ENCODE assay signal across 10 cellular contexts in the genomic region with DNA sequence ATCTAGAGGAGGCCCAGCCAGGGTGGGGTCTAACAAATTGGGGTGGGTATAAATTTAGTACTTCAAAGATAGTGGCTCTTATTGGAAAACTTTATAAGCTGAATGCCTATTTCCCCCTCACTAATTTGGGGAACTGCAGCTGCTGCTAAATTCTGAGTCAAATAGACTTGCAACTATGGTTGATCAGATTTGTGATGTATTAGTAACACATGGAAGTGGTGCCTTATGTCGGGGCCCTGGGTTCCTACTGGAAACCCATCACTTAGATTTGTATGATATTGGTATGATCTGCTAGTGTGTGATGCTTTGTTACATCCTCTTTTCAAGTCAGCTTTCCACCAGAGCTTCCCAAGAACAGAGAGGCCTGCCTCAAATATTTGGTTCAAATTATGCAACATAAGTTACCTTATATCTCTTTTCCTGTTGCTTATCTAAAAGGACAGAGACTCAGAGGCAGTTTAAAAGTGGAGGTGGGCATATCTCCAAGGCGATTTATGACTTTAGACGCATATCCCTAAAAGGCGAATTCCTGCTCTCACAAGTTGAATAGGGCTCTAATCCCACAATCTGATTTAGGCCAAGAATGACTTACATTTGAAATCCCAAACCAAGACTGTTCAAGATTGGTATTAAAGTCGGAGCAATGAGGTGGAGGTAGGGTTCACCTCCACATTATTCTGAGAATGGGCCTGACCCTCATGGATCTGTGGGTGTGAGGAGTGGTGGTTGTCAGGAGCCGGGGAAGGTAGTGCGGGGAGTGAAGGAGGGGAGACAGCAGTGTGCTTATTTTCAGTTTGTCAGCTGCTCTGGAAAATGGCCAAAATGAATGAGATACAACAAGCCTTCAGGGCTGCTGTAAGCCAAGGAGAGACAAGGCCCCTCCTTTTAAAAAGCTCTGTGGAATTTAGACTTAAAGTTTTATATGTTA.
DNase-seq lines count a peak whose midpoint lies in the region; TF ChIP-seq lines count a peak whose summit lies in the region.
"Had no signal": no experiment of that assay in that cellular context is flagged by ENCODE, and none has a peak within 500 bp of the region (broad histone marks: within the 10 kb centered on the region; RNA-seq: fewer than 3 reads in every experiment).

No MANE protein-coding gene starts in this region.

- no peak overlapping the region for H2AFZ ChIP-seq in neural progenitor cell (replicated peaks)

- H3K27ac ChIP-seq in epithelial cell of prostate (peak overlapping the region; percentile 19), neural progenitor cell (no peak overlapping the region)
- H3K27ac ChIP-seq in CD4-positive, alpha-beta memory T cell (ENCODE audit: low read depth, low read length): no peak overlapping the region

- peaks cover 34% of the 10 kb centered on the region for H3F3A ChIP-seq in neural progenitor cell (ENCODE audit: low read depth)

- H3K27ac Mint-ChIP-seq in neural progenitor cell: peak overlapping the region; percentile 81
- H3K27ac Mint-ChIP-seq in CD4-positive, alpha-beta memory T cell: peak overlapping the region in 3 of 7 donors; percentile 14 to 67 (median 18)

- POLR2A ChIA-PET in CD4-positive, alpha-beta memory T cell (lab: Charles Lee; ENCODE audit: partially characterized antibody): interaction anchor here (10.7 to 13.4 kb wide), 2 partner anchors 542 to 572 kb away, joined by 184 to 210 read pairs; a partner anchor contains a TSS

- no peak overlapping the region for H3K4me2 ChIP-seq in neural progenitor cell

- no peak overlapping the region for H3K4me3 ChIP-seq in neural progenitor cell
- no peak overlapping the region for H3K4me3 ChIP-seq in CD4-positive, alpha-beta memory T cell (ENCODE audit: low read length in 2 of 2)

- intact Hi-C loops in CD4-positive, alpha-beta memory T cell (cut with micrococcal nuclease): loop anchor here (10.0 kb wide), 2 partner anchors 311 to 859 kb away; no protein-coding TSS in a partner anchor

- H3K4me1 Mint-ChIP-seq in neural progenitor cell: peaks cover 75% of the 10 kb centered on the region
- H3K4me1 Mint-ChIP-seq in CD4-positive, alpha-beta memory T cell: peaks cover 7 to 23% (median 14%) of the 10 kb centered on the region in 4 donors

- H3K36me3 Mint-ChIP-seq in neural progenitor cell: no peaks in the 10 kb centered on the region
- no peaks in the 10 kb centered on the region for H3K36me3 Mint-ChIP-seq in CD4-positive, alpha-beta memory T cell

- H4K20me1 ChIP-seq in neural progenitor cell (ENCODE audit: low read depth): no peaks in the 10 kb centered on the region

- H3K4me1 ChIP-seq in neural progenitor cell: peaks cover 53% of the 10 kb centered on the region
- H3K4me1 ChIP-seq in CD4-positive, alpha-beta memory T cell (ENCODE audit: insufficient read depth, low read length): peaks cover 11% of the 10 kb centered on the region

- H3K9me3 Mint-ChIP-seq in neural progenitor cell: peaks cover 4% of the 10 kb centered on the region
- H3K9me3 Mint-ChIP-seq in CD4-positive, alpha-beta memory T cell: no peaks in the 10 kb centered on the region

- no peaks in the 10 kb centered on the region for H3K27me3 Mint-ChIP-seq in neural progenitor cell (ENCODE audit: insufficient read depth, low read depth)
- no peaks in the 10 kb centered on the region for H3K27me3 Mint-ChIP-seq in CD4-positive, alpha-beta memory T cell

- CTCF ChIA-PET in CD4-positive, alpha-beta memory T cell (lab: Charles Lee; ENCODE audit: partially characterized antibody): interaction anchor here (0.9 to 17.0 kb wide), 7 partner anchors 17 to 599 kb away, joined by 3 to 428 read pairs (median 7); a partner anchor contains a TSS

- H3K79me2 ChIP-seq in neural progenitor cell (ENCODE audit: low read depth): no peaks in the 10 kb centered on the region

- H3K9ac ChIP-seq in neural progenitor cell: no peak overlapping the region

- DNase-seq in Ammon's horn (ENCODE audit: low spot score) (peak; percentile 27), OCI-M1 (lab: John Stamatoyannopoulos, UW) (peak; percentile 33), epithelial cell of prostate (ENCODE audit: low read depth, low spot score) (no peak), neural progenitor cell (ENCODE audit: low spot score) (no peak), nucleus accumbens (lab: John Stamatoyannopoulos, UW) (no peak), NCI-H1436 (lab: John Stamatoyannopoulos, UW) (no peak), NCI-H2171 (lab: John Stamatoyannopoulos, UW) (no peak)
- DNase-seq in CD4-positive, alpha-beta memory T cell: no peak
- DNase-seq: activated CD4-positive, CD25-positive, alpha-beta regulatory T cell treated with anti-CD3 and anti-CD28 coated beads, Interleukin-2, amount 50 U/mL, for 72 hours; stimulated activated CD4-positive, alpha-beta T cell treated with anti-CD3 and anti-CD28 coated beads, Interleukin-4, amount 100 ng/mL, for 24 hours had no signal

- no peaks in the 10 kb centered on the region for H3K36me3 ChIP-seq in neural progenitor cell
- no peaks in the 10 kb centered on the region for H3K36me3 ChIP-seq in CD4-positive, alpha-beta memory T cell (ENCODE audit: insufficient read depth, low read length)

- no peaks in the 10 kb centered on the region for H3K27me3 ChIP-seq in neural progenitor cell
- H3K27me3 ChIP-seq in CD4-positive, alpha-beta memory T cell (ENCODE audit: insufficient read depth, low read length): no peaks in the 10 kb centered on the region

- H3K4me3 Mint-ChIP-seq in neural progenitor cell: no peak overlapping the region
- H3K4me3 Mint-ChIP-seq in CD4-positive, alpha-beta memory T cell: no peak overlapping the region

- TF ChIP-seq CTCF in neural progenitor cell (IDR thresholded peaks at IDR 0.05): no peak

- no peaks in the 10 kb centered on the region for H3K9me3 ChIP-seq in neural progenitor cell (ENCODE audit: low read depth)
- no peaks in the 10 kb centered on the region for H3K9me3 ChIP-seq in CD4-positive, alpha-beta memory T cell (ENCODE audit: control insufficient read depth in 1 of 2, low read length in 2 of 2)

Comparison
In these comparisons a context has a peak if more than half of its experiments do, and no peak if none do; other contexts are left out.
1. DNase-seq: peak in Ammon's horn (single experiment) and OCI-M1 (single experiment); none in epithelial cell of prostate (single experiment), neural progenitor cell (single experiment), nucleus accumbens (0 of 56), CD4-positive, alpha-beta memory T cell (0 of 5), NCI-H1436 (single experiment) and NCI-H2171 (single experiment).